In genomic region chr17:58084317-58084981, GRCh38 we compare ENCODE assay signal across 8 cellular contexts. TPM values are rescaled to one million over a fixed set of nuclear protein-coding genes. Genes with fewer than 3 reads are reported as not detected.
DNase-seq lines count a peak whose midpoint lies in the region; ATAC-seq and TF ChIP-seq lines count a peak whose summit lies in the region.

No MANE protein-coding gene starts in this region.

- no peaks in the 10 kb centered on the region for H3K9me3 ChIP-seq in left ventricle myocardium inferior (replicated peaks)

- TF ChIP-seq CTCF in left ventricle myocardium inferior (IDR thresholded peaks at IDR 0.05; ENCODE audit: borderline replicate concordance) = no peak
- TF ChIP-seq CTCF in retinal pigment epithelial cell (conservative IDR thresholded peaks at IDR 0.05; ENCODE audit: low read depth, low read length) = peak; percentile 46

- H3K36me3 ChIP-seq in left ventricle myocardium inferior = peaks cover 39% of the 10 kb centered on the region

- peak overlapping the region; percentile 91 for H3K4me3 Mint-ChIP-seq in activated naive CD8-positive, alpha-beta T cell

- peaks cover 48% of the 10 kb centered on the region for H3K4me1 Mint-ChIP-seq in activated naive CD8-positive, alpha-beta T cell (ENCODE audit: low read depth)

- peaks cover 7% of the 10 kb centered on the region for H3K36me3 Mint-ChIP-seq in activated naive CD8-positive, alpha-beta T cell

- H3K27me3 Mint-ChIP-seq in activated naive CD8-positive, alpha-beta T cell = no peaks in the 10 kb centered on the region

- intact Hi-C loops in left ventricle myocardium inferior (cut with micrococcal nuclease) = no loop called here
- intact Hi-C loops in posterior vena cava (cut with DNase I) = no loop called here

- ATAC-seq in HG03097 (IDR thresholded peaks at IDR 0.05; ENCODE audit: low FRiP score, unreplicated experiment) = peak; percentile 9
- ATAC-seq in GM19351 (IDR thresholded peaks at IDR 0.05; ENCODE audit: unreplicated experiment) = no peak

- H3K4me3 ChIP-seq in left ventricle myocardium inferior = peak overlapping the region; percentile 98
- H3K4me3 ChIP-seq in retinal pigment epithelial cell (ENCODE audit: low read length) = peak overlapping the region; percentile 94

- peak overlapping the region; percentile 83 for H3K27ac Mint-ChIP-seq in activated naive CD8-positive, alpha-beta T cell

- H3K4me1 ChIP-seq in left ventricle myocardium inferior = peaks cover 66% of the 10 kb centered on the region

- no peaks in the 10 kb centered on the region for H3K9me3 Mint-ChIP-seq in activated naive CD8-positive, alpha-beta T cell (ENCODE audit: low read depth)

- no peaks in the 10 kb centered on the region for H3K27me3 ChIP-seq in left ventricle myocardium inferior (ENCODE audit: low read depth)

- DNase-seq in COLO668 (lab: John Stamatoyannopoulos, UW; ENCODE audit: unreplicated experiment) = peak; percentile 25
- DNase-seq in left ventricle myocardium inferior = peak; percentile 55
- no peak for DNase-seq in retinal pigment epithelial cell (ENCODE audit: low read depth)
- DNase-seq in posterior vena cava (ENCODE audit: low spot score) = no peak

- peak overlapping the region; percentile 99 for H3K27ac ChIP-seq in left ventricle myocardium inferior (replicated peaks)

TF ChIP-seq in PFSK-1, 5 proteins besides CTCF, POLR2A, EP300 and RAD21:
- TF ChIP-seq SIN3A (IDR thresholded peaks at IDR 0.05; ENCODE audit: borderline replicate concordance, insufficient read depth, low read length) = peak; percentile 64; the same call in 1 of the 2 replicates
- no peak for TF ChIP-seq TAF1 (IDR thresholded peaks at IDR 0.05; ENCODE audit: borderline replicate concordance, insufficient read depth, low read length)
- TF ChIP-seq REST (IDR thresholded peaks at IDR 0.05; ENCODE audit: insufficient read depth in 1 of 2, low read depth in 2 of 2, low read length in 2 of 2) = peak; percentile 76 to 91
TF ChIP-seq in PFSK-1: peak in this region for 2.

RNA-seq across cellular contexts. Expression of gene DYNLL2, which starts 1.2 kb away (rescaled TPM):
- 47.3 TPM for polyA plus RNA-seq in PFSK-1 (2012; ENCODE audit: insufficient read length, low read depth)
- 93.5 TPM for total RNA-seq in left ventricle myocardium inferior
- total RNA-seq in posterior vena cava = 10 to 100 TPM; 30.6 to 35.4 TPM

Comparison
In these comparisons a context has a peak if more than half of its experiments do, and no peak if none do; other contexts are left out.
1. DNase-seq: peak in COLO668 (single experiment) and left ventricle myocardium inferior (single experiment); none in retinal pigment epithelial cell (single experiment) and posterior vena cava (single experiment).